Comparison of ENCODE assay signal across 1 cellular context in the genomic region with DNA sequence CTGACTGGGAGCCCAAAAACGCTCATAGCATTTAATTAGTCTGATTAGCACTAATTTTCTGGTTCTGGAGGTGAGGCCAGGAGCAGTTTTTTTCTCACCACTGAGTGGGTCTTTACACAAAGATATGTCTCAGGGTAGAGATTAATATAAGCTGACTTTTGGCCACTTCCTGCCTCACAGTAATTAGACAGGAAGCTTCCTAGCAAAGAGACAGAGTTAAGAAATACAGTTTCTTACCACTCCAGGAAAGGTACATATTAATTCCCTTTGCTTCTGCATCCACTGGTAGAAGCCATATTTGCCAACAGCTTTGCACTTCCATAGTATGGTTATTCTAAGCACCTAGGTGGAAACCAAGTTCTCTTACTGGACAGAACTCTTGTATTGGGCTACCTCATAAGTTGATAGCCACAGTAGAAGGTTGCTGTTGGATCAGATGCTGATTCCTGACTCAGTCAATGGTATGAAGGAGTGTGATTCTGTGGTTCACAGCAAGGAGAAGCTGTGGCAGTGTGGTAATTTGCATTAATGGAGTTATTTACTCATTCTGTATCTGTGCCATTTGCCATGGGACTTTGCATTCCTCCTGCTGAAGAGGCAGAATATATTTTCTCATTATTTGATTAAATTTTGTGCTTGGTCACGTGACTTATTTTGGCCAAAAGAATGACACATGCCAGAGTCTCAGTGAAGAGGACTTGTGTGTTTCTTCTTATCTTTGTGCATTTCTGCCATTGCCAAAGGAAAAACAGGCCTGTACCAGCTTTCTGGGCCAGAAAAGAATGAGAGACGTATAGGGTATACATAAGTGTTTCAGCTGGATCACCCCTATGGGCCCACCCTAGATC.
TF ChIP-seq lines count a peak whose summit lies in the region.

No MANE protein-coding gene starts in this region.

TF ChIP-seq in K562, 482 proteins besides CTCF, POLR2A, EP300 and RAD21:
- TF ChIP-seq, protein P1, sequence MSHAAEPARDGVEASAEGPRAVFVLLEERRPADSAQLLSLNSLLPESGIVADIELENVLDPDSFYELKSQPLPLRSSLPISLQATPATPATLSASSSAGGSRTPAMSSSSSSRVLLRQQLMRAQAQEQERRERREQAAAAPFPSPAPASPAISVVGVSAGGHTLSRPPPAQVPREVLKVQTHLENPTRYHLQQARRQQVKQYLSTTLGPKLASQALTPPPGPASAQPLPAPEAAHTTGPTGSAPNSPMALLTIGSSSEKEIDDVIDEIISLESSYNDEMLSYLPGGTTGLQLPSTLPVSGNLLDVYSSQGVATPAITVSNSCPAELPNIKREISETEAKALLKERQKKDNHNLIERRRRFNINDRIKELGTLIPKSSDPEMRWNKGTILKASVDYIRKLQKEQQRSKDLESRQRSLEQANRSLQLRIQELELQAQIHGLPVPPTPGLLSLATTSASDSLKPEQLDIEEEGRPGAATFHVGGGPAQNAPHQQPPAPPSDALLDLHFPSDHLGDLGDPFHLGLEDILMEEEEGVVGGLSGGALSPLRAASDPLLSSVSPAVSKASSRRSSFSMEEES (CRISPR knock-in tag; IDR thresholded peaks at IDR 0.05): peak; percentile 79
- TF ChIP-seq, protein P2, sequence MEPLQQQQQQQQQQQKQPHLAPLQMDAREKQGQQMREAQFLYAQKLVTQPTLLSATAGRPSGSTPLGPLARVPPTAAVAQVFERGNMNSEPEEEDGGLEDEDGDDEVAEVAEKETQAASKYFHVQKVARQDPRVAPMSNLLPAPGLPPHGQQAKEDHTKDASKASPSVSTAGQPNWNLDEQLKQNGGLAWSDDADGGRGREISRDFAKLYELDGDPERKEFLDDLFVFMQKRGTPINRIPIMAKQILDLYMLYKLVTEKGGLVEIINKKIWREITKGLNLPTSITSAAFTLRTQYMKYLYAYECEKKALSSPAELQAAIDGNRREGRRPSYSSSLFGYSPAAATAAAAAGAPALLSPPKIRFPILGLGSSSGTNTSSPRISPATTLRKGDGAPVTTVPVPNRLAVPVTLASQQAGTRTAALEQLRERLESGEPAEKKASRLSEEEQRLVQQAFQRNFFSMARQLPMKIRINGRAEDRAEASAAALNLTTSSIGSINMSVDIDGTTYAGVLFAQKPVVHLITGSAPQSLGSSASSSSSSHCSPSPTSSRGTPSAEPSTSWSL (CRISPR knock-in tag; IDR thresholded peaks at IDR 0.05; ENCODE audit: borderline replicate concordance): no peak
- TF ChIP-seq RAD51 (IDR thresholded peaks at IDR 0.05; ENCODE audit: borderline replicate concordance, low read depth): peak; percentile 63
- no peak for TF ChIP-seq RFX1 (IDR thresholded peaks at IDR 0.05)
- no peak for TF ChIP-seq HDAC6 (IDR thresholded peaks at IDR 0.05; ENCODE audit: low read depth, low read length)
- no peak for TF ChIP-seq ZNF174 (CRISPR knock-in tag; IDR thresholded peaks at IDR 0.05)
- no peak for TF ChIP-seq JUNB (CRISPR knock-in tag; conservative IDR thresholded peaks at IDR 0.05)
- TF ChIP-seq ETV1 (tag; conservative IDR thresholded peaks at IDR 0.05; ENCODE audit: low read depth): 0 out of 2 replicates have a peak, but pooled peaks have one; percentile 6
- peak; percentile 26; the same call in 1 of the 2 replicates for TF ChIP-seq CBFA2T2 (conservative IDR thresholded peaks at IDR 0.05)
